2 cellular contexts compared by ENCODE assay signal in genomic region chr15:45507143-45507542, GRCh38. TPM values are rescaled to one million over a fixed set of nuclear protein-coding genes. Genes with fewer than 3 reads are reported as not detected.
"Had no signal": no experiment of that assay in that cellular context is flagged by ENCODE, and none has a peak within 500 bp of the region (broad histone marks: within the 10 kb centered on the region; RNA-seq: fewer than 3 reads in every experiment).

No MANE protein-coding gene starts in this region.

RNA-seq across cellular contexts. Expression of gene SLC30A4, which starts 15.4 kb away (rescaled TPM):
- total RNA-seq: GM23338, H9 had no signal
- polyA plus RNA-seq: GM23338 had no signal
